19 cellular contexts compared by ENCODE assay signal in genomic region chr11:74473382-74474201, GRCh38. TPM values are rescaled to one million over a fixed set of nuclear protein-coding genes. Genes with fewer than 3 reads are reported as not detected.
DNase-seq lines count a peak whose midpoint lies in the region; ATAC-seq and TF ChIP-seq lines count a peak whose summit lies in the region.
"Had no signal": no experiment of that assay in that cellular context is flagged by ENCODE, and none has a peak within 500 bp of the region (broad histone marks: within the 10 kb centered on the region; RNA-seq: fewer than 3 reads in every experiment).

No MANE protein-coding gene starts in this region.

- H3K4me3 ChIP-seq in left ventricle myocardium inferior (no peak overlapping the region), right cardiac atrium (ENCODE audit: low read length) (no peak overlapping the region)
- H3K4me3 ChIP-seq: A549, GM23248, K562 had no signal

- no peaks in the 10 kb centered on the region for H3K36me3 ChIP-seq in left ventricle myocardium inferior

- ATAC-seq in Right ventricle myocardium inferior (peak; percentile 51), right cardiac atrium (peak; percentile 42 to 43), sciatic nerve (peak; percentile 44), GM21360 (IDR thresholded peaks at IDR 0.05; ENCODE audit: unreplicated experiment) (no peak)
- ATAC-seq: A549, HCT116, K562, Panc1 had no signal

- H3K36me3 Mint-ChIP-seq in type B pancreatic cell (no peaks in the 10 kb centered on the region), progenitor cell of endocrine pancreas (ENCODE audit: insufficient read depth) (no peaks in the 10 kb centered on the region)
- H3K36me3 Mint-ChIP-seq: CD4-positive, CD25-positive, alpha-beta regulatory T cell had no signal

- DNase-seq in Right ventricle myocardium inferior (ENCODE audit: missing footprints) (no peak), left ventricle myocardium inferior (no peak), SKM-1 treated with dmso at 0.1 percent for 144 hours (lab: John Stamatoyannopoulos, UW; ENCODE audit: unreplicated experiment) (peak; percentile 69), right cardiac atrium (no peak), sciatic nerve (ENCODE audit: low spot score) (no peak), type B pancreatic cell (ENCODE audit: extremely low spot score, unreplicated experiment) (no peak), progenitor cell of endocrine pancreas (ENCODE audit: low spot score, unreplicated experiment) (no peak)
- DNase-seq: CD4-positive, CD25-positive, alpha-beta regulatory T cell; GM23248; NCI-H1105; NCI-H187; NCI-H69; SHP77 treated with DMSO at 0.1 percent for 48 hours had no signal

- no peak overlapping the region for H3K4me3 Mint-ChIP-seq in type B pancreatic cell
- H3K4me3 Mint-ChIP-seq in progenitor cell of endocrine pancreas (ENCODE audit: low read depth) = no peak overlapping the region
- H3K4me3 Mint-ChIP-seq: CD4-positive, CD25-positive, alpha-beta regulatory T cell had no signal

- H3K27me3 ChIP-seq in left ventricle myocardium inferior (ENCODE audit: low read depth) (peaks cover 7% of the 10 kb centered on the region), right cardiac atrium (ENCODE audit: control insufficient read depth, insufficient read depth) (no peaks in the 10 kb centered on the region)

- H3K4me1 Mint-ChIP-seq in type B pancreatic cell (ENCODE audit: unreplicated experiment) = no peaks in the 10 kb centered on the region
- H3K4me1 Mint-ChIP-seq in progenitor cell of endocrine pancreas (ENCODE audit: low read depth) = no peaks in the 10 kb centered on the region

- H3K27me3 Mint-ChIP-seq in type B pancreatic cell (peaks cover 18% of the 10 kb centered on the region), progenitor cell of endocrine pancreas (peaks cover 19% of the 10 kb centered on the region)

- H3K27ac ChIP-seq in left ventricle myocardium inferior (replicated peaks) = no peak overlapping the region
- H3K27ac ChIP-seq in right cardiac atrium (ENCODE audit: low read length) = no peak overlapping the region
- H3K27ac ChIP-seq: A549, GM23248, HL-60 had no signal

- no peaks in the 10 kb centered on the region for H3K9me3 Mint-ChIP-seq in type B pancreatic cell
- no peaks in the 10 kb centered on the region for H3K9me3 Mint-ChIP-seq in progenitor cell of endocrine pancreas (ENCODE audit: low read depth)
- H3K9me3 Mint-ChIP-seq: CD4-positive, CD25-positive, alpha-beta regulatory T cell had no signal

- peaks cover 8% of the 10 kb centered on the region for H3K4me1 ChIP-seq in left ventricle myocardium inferior
- peaks cover 4% of the 10 kb centered on the region for H3K4me1 ChIP-seq in right cardiac atrium (ENCODE audit: control insufficient read depth, insufficient read depth, low read length)
- H3K4me1 ChIP-seq: A549 had no signal

- TF ChIP-seq CTCF in left ventricle myocardium inferior (IDR thresholded peaks at IDR 0.05; ENCODE audit: borderline replicate concordance) (no peak), type B pancreatic cell (conservative IDR thresholded peaks at IDR 0.05) (no peak), progenitor cell of endocrine pancreas (IDR thresholded peaks at IDR 0.05; ENCODE audit: unreplicated experiment) (no peak)

- H3K27ac Mint-ChIP-seq in type B pancreatic cell (no peak overlapping the region), progenitor cell of endocrine pancreas (no peak overlapping the region)

- WGBS in right cardiac atrium = 59% methylated on average over 10 of the region's 10 CpGs

- intact Hi-C loops in Right ventricle myocardium inferior (cut with DNase I) = no loop called here
- intact Hi-C loops in left ventricle myocardium inferior (cut with micrococcal nuclease) = no loop called here
- intact Hi-C loops in right cardiac atrium (cut with DNase I) = no loop called here
- intact Hi-C loops in sciatic nerve (cut with DNase I) = no loop called here

- H3K9me3 ChIP-seq in left ventricle myocardium inferior (replicated peaks) (no peaks in the 10 kb centered on the region), right cardiac atrium (ENCODE audit: control insufficient read depth, low read length) (no peaks in the 10 kb centered on the region)
- H3K9me3 ChIP-seq: A549 had no signal

RNA-seq across cellular contexts. Expression of gene KCNE3, which starts 6.2 kb away (rescaled TPM):
- total RNA-seq in Right ventricle myocardium inferior (2.9 TPM), left ventricle myocardium inferior (4.3 TPM), right cardiac atrium (1 to 10 TPM; 3.8 to 7.4 (median 4.8) TPM), sciatic nerve (9.0 TPM), type B pancreatic cell (ENCODE audit: low replicate concordance) (7.3 and 12.5 TPM in 2 replicates), progenitor cell of endocrine pancreas (1.0 and 1.9 TPM in 2 replicates)
- polyA plus RNA-seq in right cardiac atrium = 2.2 TPM
- total RNA-seq: CD4-positive, CD25-positive, alpha-beta regulatory T cell had no signal

RNA-seq across cellular contexts. Expression of gene LIPT2, which starts 19.9 kb away (rescaled TPM):
- 0.49 TPM for total RNA-seq in Right ventricle myocardium inferior
- total RNA-seq in left ventricle myocardium inferior = 0.96 TPM
- total RNA-seq in right cardiac atrium = 1 to 10 TPM; 1.6 to 3.6 (median 2.7) TPM
- 1.5 TPM for polyA plus RNA-seq in right cardiac atrium
- total RNA-seq in sciatic nerve = 1.6 TPM
- 5.5 and 5.6 TPM in 2 replicates for total RNA-seq in type B pancreatic cell (ENCODE audit: low replicate concordance)
- total RNA-seq in progenitor cell of endocrine pancreas = 8.8 and 9.1 TPM in 2 replicates
